Comparison of ENCODE assay signal across 9 cellular contexts in the genomic region with DNA sequence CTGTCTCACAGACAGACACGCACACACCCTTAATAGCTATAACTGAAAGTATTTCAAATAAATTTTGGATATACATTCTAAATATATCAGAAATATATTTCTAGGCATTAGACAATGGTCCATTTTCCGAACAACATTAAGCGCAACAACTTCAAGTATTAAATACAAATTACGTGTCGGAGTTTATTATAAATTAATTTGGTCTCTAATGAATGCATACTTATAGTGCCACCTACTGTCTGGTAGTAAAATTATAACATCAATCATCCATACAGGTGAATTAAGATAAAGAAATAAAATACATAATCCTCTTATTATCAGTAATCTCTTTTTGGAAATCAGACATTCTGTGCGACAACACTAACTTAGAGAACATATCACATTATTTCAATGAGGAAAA. TPM values are rescaled to one million over a fixed set of nuclear protein-coding genes. Genes with fewer than 3 reads are reported as not detected.
DNase-seq lines count a peak whose midpoint lies in the region; ATAC-seq and TF ChIP-seq lines count a peak whose summit lies in the region.
"Had no signal": no experiment of that assay in that cellular context is flagged by ENCODE, and none has a peak within 500 bp of the region (broad histone marks: within the 10 kb centered on the region; RNA-seq: fewer than 3 reads in every experiment).

No MANE protein-coding gene starts in this region.

- no peak for ATAC-seq in GM21390 (IDR thresholded peaks at IDR 0.05; ENCODE audit: unreplicated experiment)
- ATAC-seq in activated naive CD4-positive, alpha-beta T cell treated with anti-CD3 and anti-CD28 coated beads, Interleukin-2, amount 50 U/mL, for 72 hours = no peak

- H3K27me3 ChIP-seq in osteoblast (ENCODE audit: insufficient read depth, low read length) = no peaks in the 10 kb centered on the region

- peak; percentile 60 for DNase-seq in DMS53 treated with DMSO at 0.1 percent for 48 hours (lab: John Stamatoyannopoulos, UW; ENCODE audit: unreplicated experiment)
- DNase-seq in LoVo (ENCODE audit: low spot score) = peak; percentile 55
- DNase-seq in choroid plexus epithelial cell (ENCODE audit: low read depth) = peak; percentile 24
- DNase-seq in osteoblast (ENCODE audit: insufficient read length, low spot score, missing footprints) = no peak
- DNase-seq in activated naive CD4-positive, alpha-beta T cell treated with anti-CD3 and anti-CD28 coated beads, Interleukin-2, amount 50 U/mL, for 72 hours (ENCODE audit: low spot score in 2 of 2) = no peak
- DNase-seq in activated CD4-positive, alpha-beta T cell treated with anti-CD3 and anti-CD28 coated beads, Interleukin-2, amount 50 U/mL, for 48 hours = no peak
- no peak for DNase-seq in activated CD4-positive, CD25-positive, alpha-beta regulatory T cell (lab: John Stamatoyannopoulos, UW)
- DNase-seq: activated B cell treated with CpG ODN at 0.5 μM for 24 hours had no signal

- H3K27ac Mint-ChIP-seq in activated naive CD4-positive, alpha-beta T cell treated with anti-CD3 and anti-CD28 coated beads, Interleukin-2, amount 50 U/mL, for 72 hours = no peak overlapping the region
- H3K27ac Mint-ChIP-seq: activated B cell treated with CpG ODN at 0.5 μM for 24 hours had no signal

- H3K36me3 ChIP-seq in osteoblast (ENCODE audit: insufficient read depth, low read length) = no peaks in the 10 kb centered on the region

- H3K27ac ChIP-seq in osteoblast (ENCODE audit: low read depth, low read length) = no peak overlapping the region

- H3K4me1 ChIP-seq in osteoblast (ENCODE audit: insufficient read depth, low read length) = peaks cover 3% of the 10 kb centered on the region

- H3K9me3 ChIP-seq in osteoblast (ENCODE audit: low read depth, low read length) = no peaks in the 10 kb centered on the region

- H2AFZ ChIP-seq in osteoblast (ENCODE audit: low read length) = no peak overlapping the region

- H3K4me3 ChIP-seq in choroid plexus epithelial cell (ENCODE audit: low read depth, low read length) = no peak overlapping the region
- no peak overlapping the region for H3K4me3 ChIP-seq in osteoblast (ENCODE audit: insufficient read depth, low read length)

- peaks cover 0 to 3% of the 10 kb centered on the region in 2 donors for H3K9me3 Mint-ChIP-seq in activated naive CD4-positive, alpha-beta T cell treated with anti-CD3 and anti-CD28 coated beads, Interleukin-2, amount 50 U/mL, for 72 hours

- H4K20me1 ChIP-seq in osteoblast (ENCODE audit: insufficient read depth, low read length) = no peaks in the 10 kb centered on the region

- no peaks in the 10 kb centered on the region for H3K79me2 ChIP-seq in osteoblast (ENCODE audit: insufficient read depth, low read length)

- peaks cover 6 to 8% of the 10 kb centered on the region in 2 donors for H3K36me3 Mint-ChIP-seq in activated naive CD4-positive, alpha-beta T cell treated with anti-CD3 and anti-CD28 coated beads, Interleukin-2, amount 50 U/mL, for 72 hours

- TF ChIP-seq CTCF in choroid plexus epithelial cell (conservative IDR thresholded peaks at IDR 0.05; ENCODE audit: low read depth, low read length) (peak; percentile 53), osteoblast (IDR thresholded peaks at IDR 0.05; ENCODE audit: extremely low read depth, low read depth, low read length) (peak; percentile 46)

- no peak overlapping the region for H3K4me2 ChIP-seq in osteoblast (ENCODE audit: insufficient read depth, low read length)

RNA-seq across cellular contexts. Expression of gene CMAS, which starts 27.2 kb away (rescaled TPM):
- total RNA-seq in osteoblast = 16.8 and 20.6 TPM in 2 replicates
- 10 to 100 TPM; 47.7 to 65.4 TPM for total RNA-seq in activated naive CD4-positive, alpha-beta T cell treated with anti-CD3 and anti-CD28 coated beads, Interleukin-2, amount 50 U/mL, for 72 hours

Comparison
In these comparisons a context has a peak if more than half of its experiments do, and no peak if none do; other contexts are left out.
1. DNase-seq: peak in DMS53 treated with DMSO at 0.1 percent for 48 hours (single experiment), LoVo (single experiment) and choroid plexus epithelial cell (single experiment); none in osteoblast (single experiment), activated naive CD4-positive, alpha-beta T cell treated with anti-CD3 and anti-CD28 coated beads, Interleukin-2, amount 50 U/mL, for 72 hours (0 of 2), activated CD4-positive, alpha-beta T cell treated with anti-CD3 and anti-CD28 coated beads, Interleukin-2, amount 50 U/mL, for 48 hours (0 of 2) and activated CD4-positive, CD25-positive, alpha-beta regulatory T cell (0 of 4).